8 cellular contexts compared by ENCODE assay signal in the genomic region with DNA sequence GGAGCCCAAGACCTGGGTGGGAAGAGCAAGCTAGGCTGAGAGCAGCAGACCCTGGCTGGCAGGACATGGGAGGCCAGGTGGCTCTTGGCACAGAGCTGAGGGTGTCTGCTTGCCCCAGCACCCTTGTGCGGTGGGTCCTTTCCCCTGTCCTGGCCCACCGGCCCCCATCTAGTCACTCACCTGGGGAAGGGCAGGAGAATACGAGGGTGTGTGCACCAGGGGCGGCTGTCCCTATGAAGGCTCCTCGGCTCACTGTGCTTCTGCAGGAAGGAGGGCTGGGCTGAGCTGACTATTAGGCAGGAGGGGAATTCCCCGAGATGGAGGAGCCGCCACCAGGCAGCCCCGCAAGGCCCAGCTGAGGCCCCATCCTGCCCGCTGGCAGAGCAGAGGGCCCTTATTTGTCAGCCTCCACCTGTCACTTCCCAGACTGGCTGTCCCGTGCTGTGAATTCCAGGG. TPM values are rescaled to one million over a fixed set of nuclear protein-coding genes. Genes with fewer than 3 reads are reported as not detected.
DNase-seq lines count a peak whose midpoint lies in the region; ATAC-seq and TF ChIP-seq lines count a peak whose summit lies in the region.

No MANE protein-coding gene starts in this region.

- H3K27me3 ChIP-seq in mesenchymal stem cell (ENCODE audit: control insufficient read depth in 1 of 2, insufficient read depth in 1 of 2, low read length in 2 of 2) (no peaks in the 10 kb centered on the region), upper lobe of left lung (no peaks in the 10 kb centered on the region)

- TF ChIP-seq CTCF in upper lobe of left lung (IDR thresholded peaks at IDR 0.05), result no peak

- no peak overlapping the region for H2BK120ac ChIP-seq in mesenchymal stem cell (ENCODE audit: low read depth, low read length)

- peak overlapping the region; percentile 30 for H3K4me2 ChIP-seq in mesenchymal stem cell (ENCODE audit: low read length, poor library complexity, severe bottlenecking)

- H3K14ac ChIP-seq in mesenchymal stem cell (ENCODE audit: low read length in 2 of 2), result peak overlapping the region in 1 of 2 experiments; percentile 19

- TF ChIP-seq POLR2A in upper lobe of left lung (IDR thresholded peaks at IDR 0.05), result peak in 1 of 4 donors; percentile 15

- no peak overlapping the region for H2AFZ ChIP-seq in mesenchymal stem cell (ENCODE audit: low read depth, low read length)

- DNase-seq in A172 (ENCODE audit: low spot score) (peak; percentile 60), mesenchymal stem cell (peak; percentile 61), upper lobe of left lung (peak; percentile 68 to 71), SW 1271 (lab: John Stamatoyannopoulos, UW) (no peak), 8988T (no peak)
- DNase-seq in activated CD8-positive, alpha-beta memory T cell treated with anti-CD3 and anti-CD28 coated beads, Interleukin-2, amount 50 U/mL, for 48 hours, result peak; percentile 86

- no peak overlapping the region for H4K8ac ChIP-seq in mesenchymal stem cell (ENCODE audit: low read length)

- H3K36me3 ChIP-seq in mesenchymal stem cell (ENCODE audit: control insufficient read depth in 1 of 2, insufficient read depth in 2 of 2, low read depth in 1 of 2, low read length in 2 of 2) (no peaks in the 10 kb centered on the region), upper lobe of left lung (no peaks in the 10 kb centered on the region)

- no peak overlapping the region for H3K9ac ChIP-seq in mesenchymal stem cell (ENCODE audit: low read length)

- H3K4me1 ChIP-seq in mesenchymal stem cell (ENCODE audit: control insufficient read depth, insufficient read depth, low read depth, low read length), result peaks cover 26% of the 10 kb centered on the region
- peaks cover 45 to 63% (median 54%) of the 10 kb centered on the region in 4 donors for H3K4me1 ChIP-seq in upper lobe of left lung

- H3K4ac ChIP-seq in mesenchymal stem cell (ENCODE audit: low read depth in 1 of 2, low read length in 2 of 2), result no peak overlapping the region

- H3K23ac ChIP-seq in mesenchymal stem cell (ENCODE audit: low read length in 2 of 2), result no peak overlapping the region

- ATAC-seq in GM19395 (IDR thresholded peaks at IDR 0.05; ENCODE audit: unreplicated experiment) (peak; percentile 79), HG03520 (IDR thresholded peaks at IDR 0.05; ENCODE audit: unreplicated experiment) (peak; percentile 54), upper lobe of left lung (ENCODE audit: low FRiP score in 2 of 2) (peak in 1 of 2 donors; percentile 41)

- no peak overlapping the region for H4K91ac ChIP-seq in mesenchymal stem cell (ENCODE audit: low read length)

- peak overlapping the region; percentile 34 for H3K27ac ChIP-seq in mesenchymal stem cell (ENCODE audit: low read length, poor library complexity, severe bottlenecking)
- H3K27ac ChIP-seq in upper lobe of left lung, result peak overlapping the region; percentile 78 to 84 (median 83)

- H3K4me3 ChIP-seq in mesenchymal stem cell (ENCODE audit: insufficient read depth in 1 of 2, low read depth in 1 of 2, low read length in 2 of 2), result peak overlapping the region in 1 of 2 experiments; percentile 10
- H3K4me3 ChIP-seq in upper lobe of left lung, result peak overlapping the region in 2 of 4 donors; percentile 9 to 35

- H2BK5ac ChIP-seq in mesenchymal stem cell (ENCODE audit: low read depth, low read length, poor library complexity, severe bottlenecking), result no peak overlapping the region

- H2BK15ac ChIP-seq in mesenchymal stem cell (ENCODE audit: low read depth, poor library complexity, severe bottlenecking), result no peak overlapping the region

- no peak for TF ChIP-seq EP300 in upper lobe of left lung (IDR thresholded peaks at IDR 0.05)

- peak overlapping the region in 1 of 2 experiments; percentile 8 for H2BK12ac ChIP-seq in mesenchymal stem cell (ENCODE audit: low read length in 2 of 2)

- no peak overlapping the region for H2AK5ac ChIP-seq in mesenchymal stem cell (ENCODE audit: low read length, severe bottlenecking)

- H3K9me3 ChIP-seq in mesenchymal stem cell (ENCODE audit: control insufficient read depth, low read length) (no peaks in the 10 kb centered on the region), upper lobe of left lung (no peaks in the 10 kb centered on the region)

- peak overlapping the region in 1 of 2 experiments; percentile 25 for H3K18ac ChIP-seq in mesenchymal stem cell (ENCODE audit: low read depth in 1 of 2, low read length in 2 of 2)

- WGBS in mesenchymal stem cell, result 79% methylated on average over 7 of the region's 10 CpGs
- WGBS in upper lobe of left lung, 2 donors, result 28 to 40% methylated on average over 4 to 6 of the region's 10 CpGs

- H3K79me1 ChIP-seq in mesenchymal stem cell (replicated peaks; ENCODE audit: low read length, poor library complexity, severe bottlenecking), result peaks cover 1% of the 10 kb centered on the region

RNA-seq across cellular contexts. Expression of gene TNIP1, which starts 6.1 kb away (rescaled TPM):
- 125 and 132 TPM in 2 replicates for total RNA-seq in A172 (2014; rRNA removed; shearing (Covaris generic))
- polyA plus RNA-seq in mesenchymal stem cell (2013, experiment 1 of 2), result 50.6 TPM
- 50.3 TPM for polyA plus RNA-seq in mesenchymal stem cell (2013, experiment 2 of 2)
- total RNA-seq in upper lobe of left lung, result 100 to 1,000 TPM; 109 to 166 (median 130) TPM

Comparison
In these comparisons a context has a peak if more than half of its experiments do, and no peak if none do; other contexts are left out.
1. DNase-seq: peak in A172 (single experiment), activated CD8-positive, alpha-beta memory T cell treated with anti-CD3 and anti-CD28 coated beads, Interleukin-2, amount 50 U/mL, for 48 hours (single experiment), mesenchymal stem cell (single experiment) and upper lobe of left lung (2 of 2); none in SW 1271 (0 of 2) and 8988T (single experiment).